In the genomic region with DNA sequence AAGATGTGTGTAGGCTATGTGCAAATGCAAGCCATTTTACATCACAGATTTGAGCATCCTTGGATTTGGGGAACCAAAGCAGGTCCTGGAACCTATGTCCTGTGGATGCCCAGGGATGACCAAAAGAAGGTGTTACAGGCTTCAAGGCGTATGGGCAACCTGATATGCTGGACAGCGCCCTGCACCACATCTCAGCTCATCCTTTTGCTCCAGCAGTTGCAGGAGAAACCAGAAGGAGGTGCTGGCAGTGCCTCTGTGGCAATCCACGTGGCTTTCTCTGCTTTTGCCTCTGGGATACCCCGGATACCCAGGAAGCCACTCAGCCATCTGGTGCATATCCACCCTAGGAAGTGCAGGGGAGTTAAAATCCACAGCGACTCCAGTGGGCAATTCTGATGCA, we compare ENCODE assay signal across 1 cellular context.
A peak's percentile ranks its signal among the peaks of the same experiment; 100 is the strongest.
TF ChIP-seq lines count a peak whose summit lies in the region.

No MANE protein-coding gene starts in this region.

TF ChIP-seq in H1, 55 proteins besides CTCF, POLR2A, EP300 and RAD21:
- TF ChIP-seq EGR1 (IDR thresholded peaks at IDR 0.05; ENCODE audit: borderline replicate concordance, low read depth, low read length) (no peak), JUND (IDR thresholded peaks at IDR 0.05; ENCODE audit: low read length) (0 out of 2 replicates have a peak, but pooled peaks have one; percentile 23), RFX5 (IDR thresholded peaks at IDR 0.05; ENCODE audit: borderline replicate concordance, low read depth, low read length) (no peak), SIN3A (conservative IDR thresholded peaks at IDR 0.05 in 1 of 2, IDR thresholded peaks at IDR 0.05 in 1 of 2; ENCODE audit: low read depth in 1 of 2, low read length in 2 of 2) (0 out of 4 replicates have a peak, but pooled peaks of 1 of the 2 experiments have one; percentile 37), CEBPB (IDR thresholded peaks at IDR 0.05; ENCODE audit: low read depth, low read length) (no peak), NRF1 (IDR thresholded peaks at IDR 0.05; ENCODE audit: low read depth, low read length) (no peak), CHD2 (IDR thresholded peaks at IDR 0.05; ENCODE audit: low read length) (0 out of 2 replicates have a peak, but pooled peaks have one; percentile 6), BRCA1 (IDR thresholded peaks at IDR 0.05; ENCODE audit: low read depth, low read length) (no peak), CBX5 (IDR thresholded peaks at IDR 0.05; ENCODE audit: low read depth, low read length) (no peak), EZH2 (IDR thresholded peaks at IDR 0.05; ENCODE audit: low read depth, low read length, severe bottlenecking) (no peak)
- TF ChIP-seq, protein P1, sequence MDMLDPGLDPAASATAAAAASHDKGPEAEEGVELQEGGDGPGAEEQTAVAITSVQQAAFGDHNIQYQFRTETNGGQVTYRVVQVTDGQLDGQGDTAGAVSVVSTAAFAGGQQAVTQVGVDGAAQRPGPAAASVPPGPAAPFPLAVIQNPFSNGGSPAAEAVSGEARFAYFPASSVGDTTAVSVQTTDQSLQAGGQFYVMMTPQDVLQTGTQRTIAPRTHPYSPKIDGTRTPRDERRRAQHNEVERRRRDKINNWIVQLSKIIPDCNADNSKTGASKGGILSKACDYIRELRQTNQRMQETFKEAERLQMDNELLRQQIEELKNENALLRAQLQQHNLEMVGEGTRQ (IDR thresholded peaks at IDR 0.05; ENCODE audit: low read length), result no peak
- TF ChIP-seq, protein P2, sequence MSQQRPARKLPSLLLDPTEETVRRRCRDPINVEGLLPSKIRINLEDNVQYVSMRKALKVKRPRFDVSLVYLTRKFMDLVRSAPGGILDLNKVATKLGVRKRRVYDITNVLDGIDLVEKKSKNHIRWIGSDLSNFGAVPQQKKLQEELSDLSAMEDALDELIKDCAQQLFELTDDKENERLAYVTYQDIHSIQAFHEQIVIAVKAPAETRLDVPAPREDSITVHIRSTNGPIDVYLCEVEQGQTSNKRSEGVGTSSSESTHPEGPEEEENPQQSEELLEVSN (IDR thresholded peaks at IDR 0.05), result no peak
- TF ChIP-seq, protein P3, sequence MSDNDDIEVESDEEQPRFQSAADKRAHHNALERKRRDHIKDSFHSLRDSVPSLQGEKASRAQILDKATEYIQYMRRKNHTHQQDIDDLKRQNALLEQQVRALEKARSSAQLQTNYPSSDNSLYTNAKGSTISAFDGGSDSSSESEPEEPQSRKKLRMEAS (IDR thresholded peaks at IDR 0.05), result peak; percentile 80
